Comparison of ENCODE assay signal across 8 cellular contexts in genomic region chr15:51735211-51735610, GRCh38. TPM values are rescaled to one million over a fixed set of nuclear protein-coding genes. Genes with fewer than 3 reads are reported as not detected.
DNase-seq lines count a peak whose midpoint lies in the region; ATAC-seq and TF ChIP-seq lines count a peak whose summit lies in the region.

No MANE protein-coding gene starts in this region.

- H3K4me1 Mint-ChIP-seq in activated naive CD4-positive, alpha-beta T cell treated with anti-CD3 and anti-CD28 coated beads, Interleukin-2, amount 50 U/mL, for 24 hours: peaks cover 81% of the 10 kb centered on the region

- peak overlapping the region in 48 of 59 donors; percentile 1 to 92 (median 81) for H3K4me3 ChIP-seq in dorsolateral prefrontal cortex

- H3K4me3 Mint-ChIP-seq in activated naive CD4-positive, alpha-beta T cell treated with anti-CD3 and anti-CD28 coated beads, Interleukin-2, amount 50 U/mL, for 24 hours: peak overlapping the region; percentile 92

- H3K27me3 ChIP-seq in dorsolateral prefrontal cortex: no peaks in the 10 kb centered on the region

- intact Hi-C loops in dorsolateral prefrontal cortex (cut with DNase I): no loop called here

- peak overlapping the region; percentile 97 for H3K27ac Mint-ChIP-seq in activated naive CD4-positive, alpha-beta T cell treated with anti-CD3 and anti-CD28 coated beads, Interleukin-2, amount 50 U/mL, for 24 hours

- DNase-seq in activated naive CD4-positive, alpha-beta T cell treated with anti-CD3 and anti-CD28 coated beads, Interleukin-2, amount 50 U/mL, for 16 hours: no peak
- peak; percentile 38 for DNase-seq in NCI-H69 (lab: John Stamatoyannopoulos, UW)
- DNase-seq in dorsolateral prefrontal cortex: peak in 1 of 10 donors; percentile 21
- DNase-seq in SHP77 treated with DMSO at 0.1 percent for 48 hours (lab: John Stamatoyannopoulos, UW): no peak
- DNase-seq in occipital lobe (lab: John Stamatoyannopoulos, UW): no peak

- ATAC-seq in GM21367 (IDR thresholded peaks at IDR 0.05; ENCODE audit: unreplicated experiment) (no peak), GM19023 (IDR thresholded peaks at IDR 0.05; ENCODE audit: unreplicated experiment) (no peak)

- no peaks in the 10 kb centered on the region for H3K9me3 Mint-ChIP-seq in activated naive CD4-positive, alpha-beta T cell treated with anti-CD3 and anti-CD28 coated beads, Interleukin-2, amount 50 U/mL, for 24 hours

- peak in 16 of 56 donors; percentile 9 to 49 (median 28) for TF ChIP-seq CTCF in dorsolateral prefrontal cortex (IDR thresholded peaks at IDR 0.05 in 54 of 56, conservative IDR thresholded peaks at IDR 0.05 in 2 of 56; ENCODE audit: low read depth in 1 of 56, partially characterized antibody in 56 of 56)

- no peaks in the 10 kb centered on the region for H3K27me3 Mint-ChIP-seq in activated naive CD4-positive, alpha-beta T cell treated with anti-CD3 and anti-CD28 coated beads, Interleukin-2, amount 50 U/mL, for 24 hours

- H3K27ac ChIP-seq in dorsolateral prefrontal cortex: peak overlapping the region in 43 of 59 donors; percentile 16 to 99 (median 95)

- H3K36me3 Mint-ChIP-seq in activated naive CD4-positive, alpha-beta T cell treated with anti-CD3 and anti-CD28 coated beads, Interleukin-2, amount 50 U/mL, for 24 hours: no peaks in the 10 kb centered on the region

RNA-seq across cellular contexts. Expression of gene LYSMD2, which starts 2.2 kb away (rescaled TPM):
- total RNA-seq in dorsolateral prefrontal cortex: 10 to 100 TPM in 119 of 120 experiments, 1 to 10 TPM in 1; 9.8 to 63.1 (median 38.4) TPM
- total RNA-seq in occipital lobe: 21.8 TPM

RNA-seq across cellular contexts. Expression of gene TMOD2, which starts 16.2 kb away (rescaled TPM):
- total RNA-seq in dorsolateral prefrontal cortex: 100 to 1,000 TPM; 156 to 398 (median 304) TPM
- total RNA-seq in occipital lobe: 241 TPM

RNA-seq across cellular contexts. Expression of gene SCG3, which starts 53.9 kb away (rescaled TPM):
- total RNA-seq in dorsolateral prefrontal cortex: 100 to 1,000 TPM in 100 of 120 experiments, 10 to 100 TPM in 20; 40.1 to 220 (median 136) TPM
- 30.6 TPM for total RNA-seq in occipital lobe
